15 cellular contexts compared by ENCODE assay signal in the genomic region with DNA sequence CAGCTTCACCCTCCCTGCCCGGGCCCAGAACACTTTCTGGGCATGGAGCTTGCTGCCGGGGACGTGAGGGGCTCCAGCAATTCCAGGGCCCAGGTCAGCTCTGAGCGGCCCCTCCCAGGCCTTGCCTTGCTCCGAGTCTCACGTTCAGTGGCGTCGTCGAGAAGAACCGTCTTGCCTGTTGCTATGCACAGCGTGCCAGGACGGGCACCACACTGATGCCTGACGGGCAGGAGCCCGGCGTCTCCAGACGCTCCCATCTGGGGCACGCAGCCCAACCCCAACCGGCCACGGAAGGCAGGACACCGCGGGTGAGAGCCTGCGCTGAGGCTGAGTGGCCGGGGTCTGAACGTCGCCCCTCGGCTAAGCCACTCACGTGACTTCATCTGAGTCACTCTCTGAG. TPM values are rescaled to one million over a fixed set of nuclear protein-coding genes. Genes with fewer than 3 reads are reported as not detected.
DNase-seq lines count a peak whose midpoint lies in the region; ATAC-seq and TF ChIP-seq lines count a peak whose summit lies in the region.
"Had no signal": no experiment of that assay in that cellular context is flagged by ENCODE, and none has a peak within 500 bp of the region (broad histone marks: within the 10 kb centered on the region; RNA-seq: fewer than 3 reads in every experiment).

No MANE protein-coding gene starts in this region.

- no peak overlapping the region for H3K4me3 ChIP-seq in NT2/D1 (ENCODE audit: insufficient read length, low read depth)
- H3K4me3 ChIP-seq: HAP-1 had no signal

- H3K4me1 ChIP-seq in NT2/D1 (ENCODE audit: insufficient read depth, insufficient read length) = peaks cover 7% of the 10 kb centered on the region
- H3K4me1 ChIP-seq: HAP-1 had no signal

- POLR2A ChIA-PET in HEK293T (lab: Yijun Ruan, JAX) = no interaction called here

- peak overlapping the region; percentile 10 for H3K9ac ChIP-seq in NT2/D1 (ENCODE audit: insufficient read length, low read depth)

- DNase-seq in HEK293T (ENCODE audit: extremely low spot score) (no peak), NT2/D1 (ENCODE audit: low read depth, low spot score) (no peak), DMS 273 treated with DMSO at 0.1 percent for 48 hours (lab: John Stamatoyannopoulos, UW) (no peak), NCI-H510A treated with DMSO at 0.1 percent for 48 hours (lab: John Stamatoyannopoulos, UW) (no peak), DMS53 (lab: John Stamatoyannopoulos, UW) (no peak)
- DNase-seq: AML-193; Caco-2; CD4-positive, alpha-beta T cell; DMS153; DMS79 treated with DMSO at 0.1 percent for 48 hours; GF-D8; HFFc6; KG1 had no signal

- peak; percentile 39 for ATAC-seq in esophagus mucosa

- no peaks in the 10 kb centered on the region for H3K27me3 ChIP-seq in NT2/D1 (ENCODE audit: insufficient read depth, insufficient read length)

- H3K36me3 ChIP-seq in NT2/D1 (ENCODE audit: insufficient read depth, insufficient read length, low read length) = peaks cover 3% of the 10 kb centered on the region
- H3K36me3 ChIP-seq: HAP-1 had no signal

- CTCF ChIA-PET in HEK293T (lab: Yijun Ruan, JAX) = interaction anchor here (0.9 kb wide), 1 partner anchor 32 kb away, joined by 3 read pairs; no protein-coding TSS in a partner anchor

- H3K9me3 ChIP-seq in NT2/D1 (ENCODE audit: insufficient read depth, low read length) = no peaks in the 10 kb centered on the region
- H3K9me3 ChIP-seq: Caco-2, HAP-1 had no signal

TF ChIP-seq in HEK293T, 16 proteins besides CTCF, POLR2A, EP300 and RAD21:
- TF ChIP-seq SP1 (IDR thresholded peaks at IDR 0.05) (no peak), ZNF384 (IDR thresholded peaks at IDR 0.05) (peak; percentile 27; the same call in 1 of the 2 replicates), FOXM1 (IDR thresholded peaks at IDR 0.05; ENCODE audit: borderline replicate concordance) (no peak)

RNA-seq across cellular contexts. Expression of gene TIMM22, which starts 27.1 kb away (rescaled TPM):
- total RNA-seq in esophagus mucosa = 9.4 TPM

RNA-seq across cellular contexts. Expression of gene NXN, which starts 44.5 kb away (rescaled TPM):
- total RNA-seq in esophagus mucosa = 30.8 TPM
